In the genomic region with DNA sequence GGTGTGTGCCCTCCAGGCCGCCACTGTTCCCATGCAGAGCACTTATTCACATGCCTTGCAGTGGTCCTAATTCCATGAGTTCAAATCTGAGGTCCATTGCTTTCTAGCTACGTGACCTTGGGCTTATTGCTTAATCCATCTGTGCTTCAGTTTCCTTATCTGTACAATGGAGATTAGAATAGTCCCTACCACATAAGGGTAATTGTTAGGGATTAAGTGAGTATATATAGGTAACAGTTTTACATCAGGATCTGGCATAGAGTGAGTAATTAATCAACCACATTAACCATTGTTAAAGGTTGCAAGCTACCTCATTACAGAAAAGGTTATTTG, we compare ENCODE assay signal across 1 cellular context.
TF ChIP-seq lines count a peak whose summit lies in the region.

No MANE protein-coding gene starts in this region.

TF ChIP-seq in K562, 482 proteins besides CTCF, POLR2A, EP300 and RAD21:
- TF ChIP-seq TBP (optimal IDR thresholded peaks at IDR 0.05; ENCODE audit: low read depth, low read length) (no peak), MCM7 (IDR thresholded peaks at IDR 0.05) (no peak), GABPB1 (CRISPR knock-in tag; IDR thresholded peaks at IDR 0.05) (no peak), CEBPB (tag; IDR thresholded peaks at IDR 0.05) (peak; percentile 86), TCF3 (CRISPR knock-in tag; IDR thresholded peaks at IDR 0.05) (no peak), YY1 (IDR thresholded peaks at IDR 0.05; ENCODE audit: borderline replicate concordance in 1 of 3, control insufficient read depth in 1 of 3, extremely low read depth in 1 of 3, insufficient read depth in 3 of 3, insufficient read length in 1 of 3, insufficient replicate concordance in 2 of 3, low read depth in 1 of 3, low read length in 2 of 3) (no peak), THRAP3 (IDR thresholded peaks at IDR 0.05; ENCODE audit: borderline replicate concordance) (no peak), POLR2AphosphoS5 (IDR thresholded peaks at IDR 0.05; ENCODE audit: control insufficient read depth, insufficient read depth, low read depth, low read length) (no peak), ZNF12 (CRISPR knock-in tag; IDR thresholded peaks at IDR 0.05) (no peak), ILF3 (IDR thresholded peaks at IDR 0.05; ENCODE audit: borderline replicate concordance) (no peak), ZKSCAN1 (IDR thresholded peaks at IDR 0.05; ENCODE audit: low read depth, low read length) (no peak), SAFB (IDR thresholded peaks at IDR 0.05; ENCODE audit: borderline replicate concordance, low read depth, low read length) (no peak), TBL1XR1 (IDR thresholded peaks at IDR 0.05; ENCODE audit: low read length in 2 of 2) (no peak), CEBPG (CRISPR knock-in tag; IDR thresholded peaks at IDR 0.05) (peak; percentile 46; the same call in 1 of the 2 replicates), CEBPG (tag; conservative IDR thresholded peaks at IDR 0.05 in 1 of 2, IDR thresholded peaks at IDR 0.05 in 1 of 2) (peak; percentile 30 to 78; a peak in 2 of 4 replicates), CXXC5 (CRISPR knock-in tag; IDR thresholded peaks at IDR 0.05) (no peak)
- TF ChIP-seq, protein P1, sequence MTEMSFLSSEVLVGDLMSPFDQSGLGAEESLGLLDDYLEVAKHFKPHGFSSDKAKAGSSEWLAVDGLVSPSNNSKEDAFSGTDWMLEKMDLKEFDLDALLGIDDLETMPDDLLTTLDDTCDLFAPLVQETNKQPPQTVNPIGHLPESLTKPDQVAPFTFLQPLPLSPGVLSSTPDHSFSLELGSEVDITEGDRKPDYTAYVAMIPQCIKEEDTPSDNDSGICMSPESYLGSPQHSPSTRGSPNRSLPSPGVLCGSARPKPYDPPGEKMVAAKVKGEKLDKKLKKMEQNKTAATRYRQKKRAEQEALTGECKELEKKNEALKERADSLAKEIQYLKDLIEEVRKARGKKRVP (CRISPR knock-in tag; IDR thresholded peaks at IDR 0.05) = no peak
- TF ChIP-seq, protein P2, sequence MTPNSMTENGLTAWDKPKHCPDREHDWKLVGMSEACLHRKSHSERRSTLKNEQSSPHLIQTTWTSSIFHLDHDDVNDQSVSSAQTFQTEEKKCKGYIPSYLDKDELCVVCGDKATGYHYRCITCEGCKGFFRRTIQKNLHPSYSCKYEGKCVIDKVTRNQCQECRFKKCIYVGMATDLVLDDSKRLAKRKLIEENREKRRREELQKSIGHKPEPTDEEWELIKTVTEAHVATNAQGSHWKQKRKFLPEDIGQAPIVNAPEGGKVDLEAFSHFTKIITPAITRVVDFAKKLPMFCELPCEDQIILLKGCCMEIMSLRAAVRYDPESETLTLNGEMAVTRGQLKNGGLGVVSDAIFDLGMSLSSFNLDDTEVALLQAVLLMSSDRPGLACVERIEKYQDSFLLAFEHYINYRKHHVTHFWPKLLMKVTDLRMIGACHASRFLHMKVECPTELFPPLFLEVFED (CRISPR knock-in tag; conservative IDR thresholded peaks at IDR 0.05) = no peak
